Comparison of ENCODE assay signal across 1 cellular context in the genomic region with DNA sequence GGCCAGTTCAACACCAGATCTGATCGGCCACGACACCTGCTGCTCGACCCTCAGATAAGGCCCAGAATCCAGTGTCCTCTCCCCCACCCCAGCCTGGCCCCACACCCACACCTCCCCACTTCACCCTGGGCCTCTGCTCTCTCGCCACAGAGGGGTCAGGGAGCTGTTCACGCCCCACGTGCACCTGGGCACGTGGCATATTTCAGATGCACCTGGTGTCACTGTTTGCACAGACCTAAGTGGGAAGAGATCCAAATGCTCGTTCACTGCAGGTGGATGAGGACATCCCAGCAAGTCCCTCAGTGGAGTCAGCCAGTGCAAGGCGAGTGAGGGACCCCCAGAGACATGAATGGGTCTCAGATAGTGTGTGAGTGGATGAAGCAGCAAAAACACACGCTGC. TPM values are rescaled to one million over a fixed set of nuclear protein-coding genes. Genes with fewer than 3 reads are reported as not detected.
"Had no signal": no experiment of that assay in that cellular context is flagged by ENCODE, and none has a peak within 500 bp of the region (broad histone marks: within the 10 kb centered on the region; RNA-seq: fewer than 3 reads in every experiment).

No MANE protein-coding gene starts in this region.

RNA-seq across cellular contexts. Expression of a gene that starts 25.3 kb away (rescaled TPM):
- total RNA-seq: ascending aorta had no signal
